Comparison of ENCODE assay signal across 31 cellular contexts in genomic region chr5:16668194-16668593, GRCh38. TPM values are rescaled to one million over a fixed set of nuclear protein-coding genes. Genes with fewer than 3 reads are reported as not detected.
"Had no signal": no experiment of that assay in that cellular context is flagged by ENCODE, and none has a peak within 500 bp of the region (broad histone marks: within the 10 kb centered on the region; RNA-seq: fewer than 3 reads in every experiment).

No MANE protein-coding gene starts in this region.

- H3K36me3 Mint-ChIP-seq: activated naive CD8-positive, alpha-beta T cell had no signal

- H3K9me3 Mint-ChIP-seq: activated CD4-positive, alpha-beta memory T cell treated with anti-CD3 and anti-CD28 coated beads, Interleukin-2, amount 10 ng/mL, durations not matched to agents 7 days and 5 days; activated CD4-positive, alpha-beta T cell treated with anti-CD3 and anti-CD28 coated beads, Interleukin-2, amount 10 ng/mL, durations not matched to agents 24 days and 14 days; activated T-cell treated with anti-CD3 and anti-CD28 coated beads, Interleukin-2, amount 50 U/mL, for 24 hours; activated T-helper 17 cell treated with anti-CD3 and anti-CD28 coated beads, Interleukin-2, amount 50 U/mL, for 72 hours; T-helper 2 cell treated with Interferon-gamma antibody and Interleukin-4, amounts not matched to agents 5 μg/mL and 100 μg/mL, for 36 hours had no signal

- H3K4me1 ChIP-seq: breast epithelium, colonic mucosa had no signal

- H3K4me3 ChIP-seq: breast epithelium, cardiac muscle cell, colonic mucosa, esophagus squamous epithelium, gastroesophageal sphincter had no signal

- H3K27me3 ChIP-seq: breast epithelium, cardiac muscle cell, colonic mucosa, esophagus squamous epithelium, gastroesophageal sphincter had no signal

- H3K36me3 ChIP-seq: breast epithelium had no signal

- H3K4me3 Mint-ChIP-seq: activated CD4-positive, alpha-beta memory T cell treated with anti-CD3 and anti-CD28 coated beads, Interleukin-2, amount 10 ng/mL, durations not matched to agents 7 days and 5 days; activated CD4-positive, alpha-beta T cell treated with anti-CD3 and anti-CD28 coated beads for 36 hours; activated CD4-positive, alpha-beta T cell treated with anti-CD3 and anti-CD28 coated beads, Interleukin-2, amount 10 ng/mL, durations not matched to agents 24 days and 14 days; activated naive CD8-positive, alpha-beta T cell; activated T-cell treated with anti-CD3 and anti-CD28 coated beads, Interleukin-2, amount 50 U/mL, for 24 hours; activated T-helper 17 cell treated with anti-CD3 and anti-CD28 coated beads, Interleukin-2, amount 50 U/mL, for 72 hours; T-helper 17 cell; T-helper 2 cell treated with Interferon-gamma antibody and Interleukin-4, amounts not matched to agents 5 μg/mL and 100 μg/mL, for 36 hours had no signal

- H3K9me3 ChIP-seq: breast epithelium, colonic mucosa, esophagus squamous epithelium, gastroesophageal sphincter had no signal

- H3K27me3 Mint-ChIP-seq: activated CD4-positive, alpha-beta memory T cell treated with anti-CD3 and anti-CD28 coated beads, Interleukin-2, amount 10 ng/mL, durations not matched to agents 7 days and 5 days; activated CD4-positive, alpha-beta T cell treated with anti-CD3 and anti-CD28 coated beads for 36 hours; activated CD4-positive, alpha-beta T cell treated with anti-CD3 and anti-CD28 coated beads, Interleukin-2, amount 10 ng/mL, durations not matched to agents 24 days and 14 days; activated naive CD8-positive, alpha-beta T cell; activated T-cell treated with anti-CD3 and anti-CD28 coated beads, Interleukin-2, amount 50 U/mL, for 24 hours had no signal

- ATAC-seq: activated CD4-positive, alpha-beta T cell treated with anti-CD3 and anti-CD28 coated beads for 36 hours; activated T-helper 17 cell treated with anti-CD3 and anti-CD28 coated beads, Interleukin-2, amount 50 U/mL, for 72 hours; gastroesophageal sphincter; T-helper 17 cell had no signal

- DNase-seq: activated CD4-positive, alpha-beta memory T cell treated with anti-CD3 and anti-CD28 coated beads, Interleukin-2, amount 10 ng/mL, durations not matched to agents 7 days and 5 days; activated CD4-positive, alpha-beta T cell treated with anti-CD3 and anti-CD28 coated beads for 36 hours; activated CD4-positive, alpha-beta T cell treated with anti-CD3 and anti-CD28 coated beads, Interleukin-2, amount 10 ng/mL, durations not matched to agents 24 days and 14 days; activated CD4-positive, CD25-positive, alpha-beta regulatory T cell; activated CD4-positive, CD25-positive, alpha-beta regulatory T cell treated with anti-CD3 and anti-CD28 coated beads, Interleukin-2, amount 50 U/mL, for 72 hours; activated CD8-positive, alpha-beta memory T cell treated with anti-CD3 and anti-CD28 coated beads, Interleukin-2, amount 50 U/mL, for 48 hours; activated effector memory CD4-positive, alpha-beta T cell treated with Interleukin-2 at 50 U/mL for 16 hours; activated gamma-delta T cell treated with Interleukin-2 at 50 U/mL for 16 hours; activated naive CD4-positive, alpha-beta T cell treated with anti-CD3 and anti-CD28 coated beads, Interleukin-2, amount 50 U/mL, for 16 hours; activated naive CD4-positive, alpha-beta T cell treated with Interleukin-2 at 50 U/mL for 16 hours; activated T-cell treated with anti-CD3 and anti-CD28 coated beads for 4 hours; activated T-cell treated with anti-CD3 and anti-CD28 coated beads, Interleukin-2, amount 50 U/mL, for 24 hours; amniotic stem cell; anterior cingulate cortex; central memory CD4-positive, alpha-beta T cell; cerebellar nuclear complex; colonic mucosa; effector CD8-positive, alpha-beta T cell; erythroblast; esophagus squamous epithelium; foreskin melanocyte; T-helper 1 cell; T-helper 17 cell had no signal

- H3K27ac Mint-ChIP-seq: activated CD4-positive, alpha-beta memory T cell treated with anti-CD3 and anti-CD28 coated beads, Interleukin-2, amount 10 ng/mL, durations not matched to agents 7 days and 5 days; activated CD4-positive, alpha-beta T cell treated with anti-CD3 and anti-CD28 coated beads for 36 hours; activated CD4-positive, alpha-beta T cell treated with anti-CD3 and anti-CD28 coated beads, Interleukin-2, amount 10 ng/mL, durations not matched to agents 24 days and 14 days; activated naive CD8-positive, alpha-beta T cell; activated T-cell treated with anti-CD3 and anti-CD28 coated beads, Interleukin-2, amount 50 U/mL, for 24 hours; activated T-helper 17 cell treated with anti-CD3 and anti-CD28 coated beads, Interleukin-2, amount 50 U/mL, for 72 hours; T-helper 17 cell; T-helper 2 cell treated with Interferon-gamma antibody and Interleukin-4, amounts not matched to agents 5 μg/mL and 100 μg/mL, for 36 hours had no signal

- H3K4me1 Mint-ChIP-seq: activated CD4-positive, alpha-beta memory T cell treated with anti-CD3 and anti-CD28 coated beads, Interleukin-2, amount 10 ng/mL, durations not matched to agents 7 days and 5 days; activated T-helper 17 cell treated with anti-CD3 and anti-CD28 coated beads, Interleukin-2, amount 50 U/mL, for 72 hours had no signal

- H3K27ac ChIP-seq: breast epithelium, cardiac muscle cell, colonic mucosa, esophagus squamous epithelium, gastroesophageal sphincter had no signal

RNA-seq across cellular contexts. Expression of gene RETREG1, which starts 51.4 kb away (rescaled TPM):
- total RNA-seq: dermis microvascular lymphatic vessel endothelial cell, glomerular endothelial cell had no signal
